In the genomic region with DNA sequence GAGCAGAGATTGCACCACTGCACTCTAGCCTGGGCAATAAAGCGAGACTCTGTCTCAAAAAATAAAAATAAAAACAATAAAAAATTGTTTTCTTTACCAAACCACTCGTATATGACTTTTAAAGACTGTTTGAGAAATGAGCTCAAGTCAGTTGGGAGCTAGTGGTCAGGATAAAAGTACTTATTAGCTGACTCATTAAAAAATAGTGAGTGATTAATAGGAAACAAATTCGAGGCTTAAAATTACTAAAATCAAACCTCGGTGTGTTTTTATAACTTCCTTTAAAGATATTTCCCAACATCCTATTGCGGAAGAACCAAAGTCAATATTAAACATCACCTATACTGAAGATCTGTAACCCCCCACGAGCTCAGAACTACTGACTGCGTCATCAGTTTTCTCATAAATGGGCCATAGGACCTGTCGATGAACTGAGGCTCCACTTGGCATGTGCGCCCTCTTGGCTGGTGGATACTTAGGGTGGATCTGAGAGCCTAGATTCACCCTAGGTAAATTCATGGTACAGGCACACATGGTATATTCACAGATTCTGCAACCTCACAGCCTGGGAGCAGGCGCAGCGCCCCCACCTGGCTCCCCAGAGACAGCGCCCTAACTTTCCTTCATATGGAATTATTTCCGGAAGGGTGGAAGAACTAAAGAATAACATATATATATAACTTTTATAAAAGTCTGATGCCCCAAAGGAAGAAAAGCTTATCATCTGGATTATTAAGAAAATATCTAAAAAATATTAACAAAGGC, we compare ENCODE assay signal across 21 cellular contexts. TPM values are rescaled to one million over a fixed set of nuclear protein-coding genes. Genes with fewer than 3 reads are reported as not detected.
DNase-seq lines count a peak whose midpoint lies in the region; ATAC-seq and TF ChIP-seq lines count a peak whose summit lies in the region.
"Had no signal": no experiment of that assay in that cellular context is flagged by ENCODE, and none has a peak within 500 bp of the region (broad histone marks: within the 10 kb centered on the region; RNA-seq: fewer than 3 reads in every experiment).

No MANE protein-coding gene starts in this region.

- no peaks in the 10 kb centered on the region for H3K9me3 Mint-ChIP-seq in WTC11
- H3K9me3 Mint-ChIP-seq: activated CD4-positive, alpha-beta T cell treated with anti-CD3 and anti-CD28 coated beads, Interleukin-2, amount 10 ng/mL, durations not matched to agents 7 days and 5 days; activated T-helper 1 cell treated with anti-CD3 and anti-CD28 coated beads, Interleukin-12 subunit alpha, Interleukin-12 subunit beta, Interleukin-2, Interleukin-4 antibody, amounts not matched to agents 30 ng/mL and 10 ng/mL and 1 ng/mL, durations not matched to agents 14 hours and 24 hours and 36 hours had no signal

- POLR2A ChIA-PET in WTC11 (lab: Charles Lee) = no interaction called here

- no peaks in the 10 kb centered on the region for H3K27me3 Mint-ChIP-seq in WTC11 (ENCODE audit: low read depth)
- H3K27me3 Mint-ChIP-seq: activated CD4-positive, alpha-beta T cell treated with anti-CD3 and anti-CD28 coated beads, Interleukin-2, amount 10 ng/mL, durations not matched to agents 7 days and 5 days had no signal

- CTCF ChIA-PET in WTC11 (lab: Charles Lee) = interaction anchor here (0.7 to 1.7 kb wide), 4 partner anchors 10 to 39 kb away, joined by 3 to 10 read pairs (median 5); a partner anchor contains a TSS

- H3K36me3 Mint-ChIP-seq in WTC11 = peaks cover 70% of the 10 kb centered on the region

- DNase-seq in GM13977 (ENCODE audit: low spot score) (no peak), WTC11 (ENCODE audit: low spot score) (peak; percentile 28), iris pigment epithelial cell (ENCODE audit: low read depth) (peak; percentile 47), GDM1 (lab: John Stamatoyannopoulos, UW) (no peak), mesenteric fat pad (ENCODE audit: low spot score) (no peak)
- DNase-seq in activated CD4-positive, CD25-positive, alpha-beta regulatory T cell treated with anti-CD3 and anti-CD28 coated beads, Interleukin-2, amount 50 U/mL, for 72 hours = no peak
- DNase-seq: activated CD4-positive, alpha-beta T cell treated with anti-CD3 and anti-CD28 coated beads, Interleukin-2, amount 10 ng/mL, durations not matched to agents 7 days and 5 days; anterior cingulate cortex; DMS79; effector CD4-positive, alpha-beta T cell; kidney glomerular epithelial cell; MV-4-11; NCI-H2107; NCI-H82; Right ventricle myocardium superior; stimulated activated CD8-positive, alpha-beta memory T cell treated with anti-CD3 and anti-CD28 coated beads, Interleukin-4, amount 100 ng/mL, for 48 hours; T-helper 9 cell had no signal

- TF ChIP-seq CTCF in C4-2B (conservative IDR thresholded peaks at IDR 0.05) (peak; percentile 37), GM13977 (IDR thresholded peaks at IDR 0.05; ENCODE audit: extremely low read depth, insufficient read depth, missing control alignments) (peak; percentile 10), WTC11 (IDR thresholded peaks at IDR 0.05) (peak; percentile 60; the same call in 1 of the 2 replicates)

- H3K27ac Mint-ChIP-seq in WTC11 = no peak overlapping the region
- H3K27ac Mint-ChIP-seq: activated T-helper 1 cell treated with anti-CD3 and anti-CD28 coated beads, Interleukin-12 subunit alpha, Interleukin-12 subunit beta, Interleukin-2, Interleukin-4 antibody, amounts not matched to agents 30 ng/mL and 10 ng/mL and 1 ng/mL, durations not matched to agents 14 hours and 24 hours and 36 hours had no signal

- no peak overlapping the region for H3K27ac ChIP-seq in C4-2B
- H3K27ac ChIP-seq: tibial nerve had no signal

- ATAC-seq in WTC11 = peak; percentile 63; the same call in 1 of the 2 replicates
- no peak for ATAC-seq in HG02610 (IDR thresholded peaks at IDR 0.05; ENCODE audit: unreplicated experiment)

- H3K4me1 Mint-ChIP-seq in WTC11 = no peaks in the 10 kb centered on the region

- no peak overlapping the region for H3K4me3 Mint-ChIP-seq in WTC11
- H3K4me3 Mint-ChIP-seq: activated CD4-positive, alpha-beta T cell treated with anti-CD3 and anti-CD28 coated beads, Interleukin-2, amount 10 ng/mL, durations not matched to agents 7 days and 5 days; activated T-helper 1 cell treated with anti-CD3 and anti-CD28 coated beads, Interleukin-12 subunit alpha, Interleukin-12 subunit beta, Interleukin-2, Interleukin-4 antibody, amounts not matched to agents 30 ng/mL and 10 ng/mL and 1 ng/mL, durations not matched to agents 14 hours and 24 hours and 36 hours had no signal

- in situ Hi-C loops in GM13977 (cut with MboI; ENCODE audit: low pct_unique_long_range_greater_than_20kb, low sequenced_read_pairs, unreplicated experiment) = no loop called here

TF ChIP-seq in WTC11, 78 proteins besides CTCF, POLR2A, EP300 and RAD21:
- TF ChIP-seq, protein P1, sequence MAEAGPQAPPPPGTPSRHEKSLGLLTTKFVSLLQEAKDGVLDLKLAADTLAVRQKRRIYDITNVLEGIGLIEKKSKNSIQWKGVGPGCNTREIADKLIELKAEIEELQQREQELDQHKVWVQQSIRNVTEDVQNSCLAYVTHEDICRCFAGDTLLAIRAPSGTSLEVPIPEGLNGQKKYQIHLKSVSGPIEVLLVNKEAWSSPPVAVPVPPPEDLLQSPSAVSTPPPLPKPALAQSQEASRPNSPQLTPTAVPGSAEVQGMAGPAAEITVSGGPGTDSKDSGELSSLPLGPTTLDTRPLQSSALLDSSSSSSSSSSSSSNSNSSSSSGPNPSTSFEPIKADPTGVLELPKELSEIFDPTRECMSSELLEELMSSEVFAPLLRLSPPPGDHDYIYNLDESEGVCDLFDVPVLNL (CRISPR knock-in tag; IDR thresholded peaks at IDR 0.05; ENCODE audit: borderline replicate concordance, low read depth) = no peak
- TF ChIP-seq TP53 (CRISPR knock-in tag; IDR thresholded peaks at IDR 0.05) (no peak), ATF1 (CRISPR knock-in tag; IDR thresholded peaks at IDR 0.05) (no peak), ZNF416 (CRISPR knock-in tag; IDR thresholded peaks at IDR 0.05) (no peak), NFYB (CRISPR knock-in tag; conservative IDR thresholded peaks at IDR 0.05; ENCODE audit: low read depth) (no peak), CREM (CRISPR knock-in tag; IDR thresholded peaks at IDR 0.05) (no peak), TCF7 (CRISPR knock-in tag; IDR thresholded peaks at IDR 0.05; ENCODE audit: low read depth) (no peak)
- TF ChIP-seq, protein P2, sequence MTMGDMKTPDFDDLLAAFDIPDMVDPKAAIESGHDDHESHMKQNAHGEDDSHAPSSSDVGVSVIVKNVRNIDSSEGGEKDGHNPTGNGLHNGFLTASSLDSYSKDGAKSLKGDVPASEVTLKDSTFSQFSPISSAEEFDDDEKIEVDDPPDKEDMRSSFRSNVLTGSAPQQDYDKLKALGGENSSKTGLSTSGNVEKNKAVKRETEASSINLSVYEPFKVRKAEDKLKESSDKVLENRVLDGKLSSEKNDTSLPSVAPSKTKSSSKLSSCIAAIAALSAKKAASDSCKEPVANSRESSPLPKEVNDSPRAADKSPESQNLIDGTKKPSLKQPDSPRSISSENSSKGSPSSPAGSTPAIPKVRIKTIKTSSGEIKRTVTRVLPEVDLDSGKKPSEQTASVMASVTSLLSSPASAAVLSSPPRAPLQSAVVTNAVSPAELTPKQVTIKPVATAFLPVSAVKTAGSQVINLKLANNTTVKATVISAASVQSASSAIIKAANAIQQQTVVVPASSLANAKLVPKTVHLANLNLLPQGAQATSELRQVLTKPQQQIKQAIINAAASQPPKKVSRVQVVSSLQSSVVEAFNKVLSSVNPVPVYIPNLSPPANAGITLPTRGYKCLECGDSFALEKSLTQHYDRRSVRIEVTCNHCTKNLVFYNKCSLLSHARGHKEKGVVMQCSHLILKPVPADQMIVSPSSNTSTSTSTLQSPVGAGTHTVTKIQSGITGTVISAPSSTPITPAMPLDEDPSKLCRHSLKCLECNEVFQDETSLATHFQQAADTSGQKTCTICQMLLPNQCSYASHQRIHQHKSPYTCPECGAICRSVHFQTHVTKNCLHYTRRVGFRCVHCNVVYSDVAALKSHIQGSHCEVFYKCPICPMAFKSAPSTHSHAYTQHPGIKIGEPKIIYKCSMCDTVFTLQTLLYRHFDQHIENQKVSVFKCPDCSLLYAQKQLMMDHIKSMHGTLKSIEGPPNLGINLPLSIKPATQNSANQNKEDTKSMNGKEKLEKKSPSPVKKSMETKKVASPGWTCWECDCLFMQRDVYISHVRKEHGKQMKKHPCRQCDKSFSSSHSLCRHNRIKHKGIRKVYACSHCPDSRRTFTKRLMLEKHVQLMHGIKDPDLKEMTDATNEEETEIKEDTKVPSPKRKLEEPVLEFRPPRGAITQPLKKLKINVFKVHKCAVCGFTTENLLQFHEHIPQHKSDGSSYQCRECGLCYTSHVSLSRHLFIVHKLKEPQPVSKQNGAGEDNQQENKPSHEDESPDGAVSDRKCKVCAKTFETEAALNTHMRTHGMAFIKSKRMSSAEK (CRISPR knock-in tag; IDR thresholded peaks at IDR 0.05; ENCODE audit: borderline replicate concordance) = no peak
- TF ChIP-seq, protein P3, sequence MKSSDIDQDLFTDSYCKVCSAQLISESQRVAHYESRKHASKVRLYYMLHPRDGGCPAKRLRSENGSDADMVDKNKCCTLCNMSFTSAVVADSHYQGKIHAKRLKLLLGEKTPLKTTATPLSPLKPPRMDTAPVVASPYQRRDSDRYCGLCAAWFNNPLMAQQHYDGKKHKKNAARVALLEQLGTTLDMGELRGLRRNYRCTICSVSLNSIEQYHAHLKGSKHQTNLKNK (CRISPR knock-in tag; IDR thresholded peaks at IDR 0.05) = no peak

RNA-seq across cellular contexts. Expression of a gene that starts 9.2 kb away (rescaled TPM):
- total RNA-seq in WTC11 (2021) = 93.6 to 118 TPM (median 96.5 TPM) in 3 replicates
- 0.39 TPM for total RNA-seq in mesenteric fat pad

Comparison
In these comparisons a context has a peak if more than half of its experiments do, and no peak if none do; other contexts are left out.
1. CTCF ChIP-seq: peak in every context shown above with its lines; median percentile 60 in WTC11; 37 in C4-2B; 10 in GM13977.
2. DNase-seq: peak in WTC11 (single experiment) and iris pigment epithelial cell (single experiment); none in GM13977 (single experiment), GDM1 (single experiment), mesenteric fat pad (single experiment) and activated CD4-positive, CD25-positive, alpha-beta regulatory T cell treated with anti-CD3 and anti-CD28 coated beads, Interleukin-2, amount 50 U/mL, for 72 hours (single experiment).
3. RNA of a gene that starts 9.2 kb away (total RNA-seq): 93.6 to 118 TPM in WTC11; 0.39 TPM in mesenteric fat pad (single experiment); every median in the first group is over 10 times any median in the second.